Comparison of ENCODE assay signal across 13 cellular contexts in genomic region chrX:71100581-71101505, GRCh38. TPM values are rescaled to one million over a fixed set of nuclear protein-coding genes. Genes with fewer than 3 reads are reported as not detected.
A peak's percentile ranks its signal among the peaks of the same experiment; 100 is the strongest.
DNase-seq lines count a peak whose midpoint lies in the region; ATAC-seq, FAIRE-seq and TF ChIP-seq lines count a peak whose summit lies in the region.
"Had no signal": no experiment of that assay in that cellular context is flagged by ENCODE, and none has a peak within 500 bp of the region (broad histone marks: within the 10 kb centered on the region; RNA-seq: fewer than 3 reads in every experiment).

No MANE protein-coding gene starts in this region.

- H3K27me3 ChIP-seq in K562 (ENCODE audit: control insufficient read depth in 2 of 2, insufficient read depth in 2 of 2, low read length in 2 of 2) (no peaks in the 10 kb centered on the region), aorta (ENCODE audit: control insufficient read depth in 1 of 2, insufficient read depth in 2 of 2, low read length in 1 of 2) (no peaks in the 10 kb centered on the region)

- POLR2A ChIA-PET in K562 (lab: Yijun Ruan, JAX): interaction anchor here (0.5 to 2.3 kb wide), 6 partner anchors 9 to 146 kb away, joined by 3 to 9 read pairs (median 4); partner anchors contain the start of gene MED12

- H3K4me3 Mint-ChIP-seq in stimulated activated naive CD8-positive, alpha-beta T cell treated with anti-CD3 and anti-CD28 coated beads, Interleukin-15, Interleukin-2, amounts not matched to agents 100 ng/mL and 50 ng/mL, for 24 hours: no peak overlapping the region

- 84% methylated on average over 18 of the region's 31 CpGs for WGBS in K562 (ENCODE audit: insufficient coverage, low coverage, missing lambda C conversion rate)
- WGBS in aorta, 2 donors: 64 to 85% methylated on average over 31 of the region's 31 CpGs

- H3K36me3 ChIP-seq in K562 (ENCODE audit: control insufficient read depth, insufficient read depth, low read length) (peaks cover 3% of the 10 kb centered on the region; the same call in 1 of the 3 replicates), aorta (ENCODE audit: control insufficient read depth in 1 of 2, insufficient read depth in 2 of 2, low read length in 1 of 2) (no peaks in the 10 kb centered on the region)
- H3K36me3 ChIP-seq: WERI-Rb-1 had no signal

- TF ChIP-seq RAD21 in K562 (CRISPR knock-in tag; conservative IDR thresholded peaks at IDR 0.05 in 1 of 2, IDR thresholded peaks at IDR 0.05 in 1 of 2): peak in 1 of 2 experiments; percentile 48; a peak in 2 of 4 replicates

- FAIRE-seq in K562 (lab: Jason Lieb, UNC): no peak

- H3K4me2 ChIP-seq in K562 (ENCODE audit: insufficient read depth, low read length): no peak overlapping the region

- CTCF ChIA-PET in K562 (lab: Yijun Ruan, JAX; ENCODE audit: low intra/inter-chr PET ratio): interaction anchor here (1.5 kb wide), 1 partner anchor 28 kb away, joined by 6 read pairs; no protein-coding TSS in a partner anchor

- H3K4me3 ChIP-seq in K562: no peak overlapping the region
- H3K4me3 ChIP-seq in aorta (ENCODE audit: low read length in 2 of 2): no peak overlapping the region
- no peak overlapping the region for H3K4me3 ChIP-seq in foreskin fibroblast (ENCODE audit: low read depth in 1 of 2, low read length in 2 of 2)

- H3K9me3 Mint-ChIP-seq in stimulated activated naive CD8-positive, alpha-beta T cell treated with anti-CD3 and anti-CD28 coated beads, Interleukin-15, Interleukin-2, amounts not matched to agents 100 ng/mL and 50 ng/mL, for 24 hours: no peaks in the 10 kb centered on the region

- H3K27me3 Mint-ChIP-seq in stimulated activated naive CD8-positive, alpha-beta T cell treated with anti-CD3 and anti-CD28 coated beads, Interleukin-15, Interleukin-2, amounts not matched to agents 100 ng/mL and 50 ng/mL, for 24 hours: no peaks in the 10 kb centered on the region

- no peak overlapping the region for H2AFZ ChIP-seq in K562 (ENCODE audit: low read depth, low read length)

- no TSS peak for BruUV-seq in K562 (replicated peaks; lab: Mats Ljungman, UMichigan)

- no peak for TF ChIP-seq EP300 in K562 (IDR thresholded peaks at IDR 0.05; ENCODE audit: low read length)

- no peaks in the 10 kb centered on the region for H4K20me1 ChIP-seq in K562 (replicated peaks; ENCODE audit: control insufficient read depth, insufficient read depth, low read length)

- peaks cover 40 to 47% of the 10 kb centered on the region in 2 experiments for H3K4me1 ChIP-seq in K562 (replicated peaks in 1 of 2; ENCODE audit: control insufficient read depth in 2 of 2, insufficient read depth in 2 of 2, low read length in 2 of 2)
- no peaks in the 10 kb centered on the region for H3K4me1 ChIP-seq in aorta (ENCODE audit: control insufficient read depth in 1 of 2, insufficient read depth in 2 of 2, low read length in 2 of 2)

- H3K36me3 Mint-ChIP-seq in stimulated activated naive CD8-positive, alpha-beta T cell treated with anti-CD3 and anti-CD28 coated beads, Interleukin-15, Interleukin-2, amounts not matched to agents 100 ng/mL and 50 ng/mL, for 24 hours (ENCODE audit: low read depth): peaks cover 14% of the 10 kb centered on the region

- no peak for ATAC-seq in stimulated activated naive CD8-positive, alpha-beta T cell treated with anti-CD3 and anti-CD28 coated beads, Interleukin-15, Interleukin-2, amounts not matched to agents 100 U/mL and 50 U/mL, for 24 hours
- ATAC-seq in K562 (peak; percentile 27), aorta (ENCODE audit: low FRiP score) (peak; percentile 15)
- ATAC-seq: left cardiac atrium had no signal

- H3K9me3 ChIP-seq in K562 (replicated peaks; ENCODE audit: control insufficient read depth, insufficient read depth, low read depth, low read length) (no peaks in the 10 kb centered on the region), aorta (ENCODE audit: control insufficient read depth, low read length) (no peaks in the 10 kb centered on the region)

- peak overlapping the region; percentile 91; the same call in 2 of the 3 replicates for H3K27ac ChIP-seq in K562 (ENCODE audit: extremely low read depth, low read depth, low read length)
- H3K27ac ChIP-seq in aorta (ENCODE audit: low read depth in 1 of 2, low read length in 2 of 2): no peak overlapping the region
- H3K27ac ChIP-seq: WERI-Rb-1 had no signal

- H3K9ac ChIP-seq in K562 (ENCODE audit: insufficient read depth in 1 of 2, low read depth in 2 of 2, low read length in 2 of 2): peak overlapping the region; percentile 25 to 48; a peak in 1 of 4 replicates

- peaks cover 67% of the 10 kb centered on the region for H3K4me1 Mint-ChIP-seq in stimulated activated naive CD8-positive, alpha-beta T cell treated with anti-CD3 and anti-CD28 coated beads, Interleukin-15, Interleukin-2, amounts not matched to agents 100 ng/mL and 50 ng/mL, for 24 hours (ENCODE audit: low read depth)

- TF ChIP-seq CTCF in K562 (IDR thresholded peaks at IDR 0.05 in 2 of 3, conservative IDR thresholded peaks at IDR 0.05 in 1 of 3; ENCODE audit: insufficient read depth in 2 of 3, low read depth in 1 of 3, low read length in 3 of 3) (peak; percentile 35 to 65 (median 39); a peak in 5 of 6 replicates), foreskin fibroblast (IDR thresholded peaks at IDR 0.05; ENCODE audit: low read depth, low read length) (no peak)

- peak overlapping the region; percentile 51 for H3K27ac Mint-ChIP-seq in stimulated activated naive CD8-positive, alpha-beta T cell treated with anti-CD3 and anti-CD28 coated beads, Interleukin-15, Interleukin-2, amounts not matched to agents 100 ng/mL and 50 ng/mL, for 24 hours

- in situ Hi-C loops in K562 (cut with MboI): no loop called here

- intact Hi-C loops in K562 (cut with micrococcal nuclease): no loop called here
- intact Hi-C loops in aorta (cut with DNase I): no loop called here

- H3K79me2 ChIP-seq in K562 (ENCODE audit: control insufficient read depth, insufficient read depth, low read length): peaks cover 28% of the 10 kb centered on the region

- no peak for DNase-seq in stimulated activated naive CD8-positive, alpha-beta T cell treated with anti-CD3 and anti-CD28 coated beads, Interleukin-15, Interleukin-2, amounts not matched to agents 100 U/mL and 50 U/mL, for 24 hours
- DNase-seq in K562 (ENCODE audit: extremely low read depth in 1 of 4, low spot score in 3 of 4): peak; percentile 26 to 57 (median 38)
- peak in 1 of 2 donors; percentile 31 for DNase-seq in aorta
- no peak for DNase-seq in SHP77 (lab: John Stamatoyannopoulos, UW)
- DNase-seq in foreskin fibroblast: no peak
- DNase-seq: foreskin melanocyte, left cardiac atrium, NCI-H1105 treated with DMSO at 0.1 percent for 48 hours, NCI-H69, WERI-Rb-1 had no signal

- H3K9me1 ChIP-seq in K562 (ENCODE audit: control insufficient read depth, insufficient read depth, low read length): no peaks in the 10 kb centered on the region

- no peak for TF ChIP-seq POLR2A in K562 (conservative IDR thresholded peaks at IDR 0.05)

RNA-seq across cellular contexts. Expression of gene FOXO4, which starts 5.2 kb away (rescaled TPM):
- 3.0 and 4.6 TPM in 2 replicates for total RNA-seq in K562 (2011; cell fraction: chromatin; rRNA removed; ENCODE audit: low replicate concordance)
- total RNA-seq in K562 (2011; cell fraction: nucleolus; rRNA removed): 2.6 and 3.7 TPM in 2 replicates
- 3.4 and 4.9 TPM in 2 replicates for total RNA-seq in K562 (2011; cell fraction: nucleoplasm; rRNA removed)
- 11.5 and 12.8 TPM in 2 replicates for total RNA-seq in K562 (2014; rRNA removed)
- 7.6 and 8.7 TPM in 2 replicates for total RNA-seq in K562 (2014; rRNA removed; fragmentation: Illumina TruSeq; extraction: Trizol)
- total RNA-seq in K562 (2015; rRNA removed; fragmentation: Illumina TruSeq; extraction: Trizol): 6.4 and 8.5 TPM in 2 replicates
- 23.6 and 26.6 TPM in 2 replicates for total RNA-seq in K562 (2021)
- 5.7 and 6.0 TPM in 2 replicates for polyA plus RNA-seq in K562 (2011; rRNA removed)
- 8.8 and 15.6 TPM in 2 replicates for polyA plus RNA-seq in K562 (2011; cell fraction: cytosol; rRNA removed)
- polyA plus RNA-seq in K562 (2011; cell fraction: nucleus; rRNA removed): 4.5 and 8.3 TPM in 2 replicates
- 11.1 and 14.8 TPM in 2 replicates for polyA plus RNA-seq in K562 (2012)
- polyA plus RNA-seq in K562 (2014; fragmentation: Illumina TruSeq; extraction: Trizol): 18.5 and 19.1 TPM in 2 replicates
- under 1 TPM; 0.13 to 0.14 TPM for polyA plus RNA-seq in K562 (2014; fragmentation: Nextera tagmentation; extraction: Ambion mirVana)
- polyA plus RNA-seq in K562 (2014; rRNA removed): 11.0 and 12.8 TPM in 2 replicates
- 2.8 TPM in 2 replicates for polyA minus RNA-seq in K562 (2011; rRNA and poly(A)+ RNA removed)
- polyA minus RNA-seq in K562 (2011; cell fraction: cytosol; rRNA and poly(A)+ RNA removed): 5.7 and 7.5 TPM in 2 replicates
- 1.1 and 1.9 TPM in 2 replicates for polyA minus RNA-seq in K562 (2011; cell fraction: nucleus; rRNA and poly(A)+ RNA removed)
- 10 to 100 TPM; 24.2 to 31.5 TPM for total RNA-seq in aorta
- 10 to 100 TPM; 18.1 to 29.8 TPM for polyA plus RNA-seq in aorta

RNA-seq across cellular contexts. Expression of gene CXorf65, which starts 5.7 kb away (rescaled TPM):
- total RNA-seq in K562 (2011; cell fraction: chromatin; rRNA removed; ENCODE audit: low replicate concordance): 2.9 and 8.8 TPM in 2 replicates
- 2.9 and 4.3 TPM in 2 replicates for total RNA-seq in K562 (2011; cell fraction: nucleolus; rRNA removed)
- 3.2 and 7.9 TPM in 2 replicates for total RNA-seq in K562 (2011; cell fraction: nucleoplasm; rRNA removed)
- total RNA-seq in K562 (2014; rRNA removed) (2.9 and 3.1 TPM in 2 replicates), K562 (2014; rRNA removed; fragmentation: Illumina TruSeq; extraction: Trizol) (2.4 and 3.0 TPM in 2 replicates), K562 (2015; rRNA removed; fragmentation: Illumina TruSeq; extraction: Trizol) (1.8 and 2.6 TPM in 2 replicates), K562 (2021) (1.8 and 2.0 TPM in 2 replicates), aorta (not detected)
- polyA plus RNA-seq in K562 (2011; rRNA removed) (0.77 and 1.9 TPM in 2 replicates), K562 (2014; fragmentation: Illumina TruSeq; extraction: Trizol) (1.4 TPM in 2 replicates), K562 (2014; fragmentation: Nextera tagmentation; extraction: Ambion mirVana) (1 to 10 TPM; 6.8 to 8.4 TPM), K562 (2014; rRNA removed) (0.36 and 3.9 TPM in 2 replicates), aorta (under 1 TPM in 1 of 2 donors, not detected in 1; 0.26 TPM)
- 0.45 and 0.94 TPM in 2 replicates for polyA plus RNA-seq in K562 (2011; cell fraction: cytosol; rRNA removed)
- 2.4 TPM in 2 replicates for polyA plus RNA-seq in K562 (2011; cell fraction: nucleus; rRNA removed)
- polyA plus RNA-seq in K562 (2012): 1.2 and 3.5 TPM in 2 replicates
- 0.88 TPM in 1 of 2 replicates, not detected in the other for polyA minus RNA-seq in K562 (2011; rRNA and poly(A)+ RNA removed)
- not detected in 2 replicates for polyA minus RNA-seq in K562 (2011; cell fraction: cytosol; rRNA and poly(A)+ RNA removed)
- 2.0 TPM in 1 of 2 replicates, not detected in the other for polyA minus RNA-seq in K562 (2011; cell fraction: nucleus; rRNA and poly(A)+ RNA removed)
- total RNA-seq: HT1080, left cardiac atrium had no signal
- polyA plus RNA-seq: BJ had no signal

RNA-seq across cellular contexts. Expression of gene IL2RG, which starts 10.5 kb away (rescaled TPM):
- total RNA-seq in K562 (2011; cell fraction: chromatin; rRNA removed; ENCODE audit: low replicate concordance): 48.6 and 70.4 TPM in 2 replicates
- total RNA-seq in K562 (2011; cell fraction: nucleolus; rRNA removed): 91.1 and 92.7 TPM in 2 replicates
- total RNA-seq in K562 (2011; cell fraction: nucleoplasm; rRNA removed): 80.5 and 94.1 TPM in 2 replicates
- 5.5 and 7.5 TPM in 2 replicates for total RNA-seq in K562 (2014; rRNA removed)
- total RNA-seq in K562 (2014; rRNA removed; fragmentation: Illumina TruSeq; extraction: Trizol): 9.7 and 11.4 TPM in 2 replicates
- 6.1 and 7.5 TPM in 2 replicates for total RNA-seq in K562 (2015; rRNA removed; fragmentation: Illumina TruSeq; extraction: Trizol)
- total RNA-seq in K562 (2021): 18.0 and 19.7 TPM in 2 replicates
- polyA plus RNA-seq in K562 (2011; rRNA removed): 43.0 and 55.4 TPM in 2 replicates
- polyA plus RNA-seq in K562 (2011; cell fraction: cytosol; rRNA removed): 91.9 and 138 TPM in 2 replicates
- 29.1 and 32.6 TPM in 2 replicates for polyA plus RNA-seq in K562 (2011; cell fraction: nucleus; rRNA removed)
- 17.7 and 27.6 TPM in 2 replicates for polyA plus RNA-seq in K562 (2012)
- polyA plus RNA-seq in K562 (2014; fragmentation: Illumina TruSeq; extraction: Trizol): 45.8 and 52.7 TPM in 2 replicates
- polyA plus RNA-seq in K562 (2014; fragmentation: Nextera tagmentation; extraction: Ambion mirVana): 10 to 100 TPM; 17.4 to 27.4 TPM
- 23.9 and 25.8 TPM in 2 replicates for polyA plus RNA-seq in K562 (2014; rRNA removed)
- polyA minus RNA-seq in K562 (2011; rRNA and poly(A)+ RNA removed): 26.0 and 31.9 TPM in 2 replicates
- polyA minus RNA-seq in K562 (2011; cell fraction: cytosol; rRNA and poly(A)+ RNA removed): 13.8 and 14.3 TPM in 2 replicates
- 5.9 and 9.1 TPM in 2 replicates for polyA minus RNA-seq in K562 (2011; cell fraction: nucleus; rRNA and poly(A)+ RNA removed)
- 1 to 10 TPM; 4.4 to 7.1 TPM for total RNA-seq in aorta
- polyA plus RNA-seq in aorta: 1 to 10 TPM; 1.4 to 7.6 TPM
- total RNA-seq: HT1080 had no signal

RNA-seq across cellular contexts. Expression of gene MED12, which starts 17.6 kb away (rescaled TPM):
- 282 and 395 TPM in 2 replicates for total RNA-seq in K562 (2011; cell fraction: chromatin; rRNA removed; ENCODE audit: low replicate concordance)
- total RNA-seq in K562 (2011; cell fraction: nucleolus; rRNA removed): 116 and 125 TPM in 2 replicates
- 127 and 134 TPM in 2 replicates for total RNA-seq in K562 (2011; cell fraction: nucleoplasm; rRNA removed)
- total RNA-seq in K562 (2014; rRNA removed) (18.4 and 23.1 TPM in 2 replicates), K562 (2014; rRNA removed; fragmentation: Illumina TruSeq; extraction: Trizol) (7.7 and 8.6 TPM in 2 replicates), K562 (2015; rRNA removed; fragmentation: Illumina TruSeq; extraction: Trizol) (7.7 and 10.3 TPM in 2 replicates), K562 (2021) (47.3 and 49.7 TPM in 2 replicates), aorta (10 to 100 TPM; 51.5 to 68.4 TPM)
- polyA plus RNA-seq in K562 (2011; rRNA removed) (8.5 and 19.1 TPM in 2 replicates), K562 (2014; fragmentation: Illumina TruSeq; extraction: Trizol) (26.7 and 31.0 TPM in 2 replicates), K562 (2014; fragmentation: Nextera tagmentation; extraction: Ambion mirVana) (1 to 10 TPM; 1.6 to 2.8 TPM), K562 (2014; rRNA removed) (15.6 and 17.7 TPM in 2 replicates), aorta (10 to 100 TPM in 1 of 2 donors, 1 to 10 TPM in 1; 5.0 to 14.6 TPM)
- 11.3 and 12.0 TPM in 2 replicates for polyA plus RNA-seq in K562 (2011; cell fraction: cytosol; rRNA removed)
- 149 and 177 TPM in 2 replicates for polyA plus RNA-seq in K562 (2011; cell fraction: nucleus; rRNA removed)
- 27.2 and 37.7 TPM in 2 replicates for polyA plus RNA-seq in K562 (2012)
- 26.7 and 27.1 TPM in 2 replicates for polyA minus RNA-seq in K562 (2011; rRNA and poly(A)+ RNA removed)
- 51.0 and 53.6 TPM in 2 replicates for polyA minus RNA-seq in K562 (2011; cell fraction: cytosol; rRNA and poly(A)+ RNA removed)
- polyA minus RNA-seq in K562 (2011; cell fraction: nucleus; rRNA and poly(A)+ RNA removed): 58.2 and 76.0 TPM in 2 replicates

RNA-seq across cellular contexts. Expression of gene SNX12, which starts 32.7 kb away (rescaled TPM):
- 10.9 and 11.1 TPM in 2 replicates for total RNA-seq in K562 (2011; cell fraction: chromatin; rRNA removed; ENCODE audit: low replicate concordance)
- total RNA-seq in K562 (2011; cell fraction: nucleolus; rRNA removed): 10.4 and 13.5 TPM in 2 replicates
- total RNA-seq in K562 (2011; cell fraction: nucleoplasm; rRNA removed): 18.4 and 22.7 TPM in 2 replicates
- 28.1 and 34.2 TPM in 2 replicates for total RNA-seq in K562 (2014; rRNA removed)
- total RNA-seq in K562 (2014; rRNA removed; fragmentation: Illumina TruSeq; extraction: Trizol): 37.1 and 38.4 TPM in 2 replicates
- 35.3 and 37.8 TPM in 2 replicates for total RNA-seq in K562 (2015; rRNA removed; fragmentation: Illumina TruSeq; extraction: Trizol)
- 47.7 and 50.3 TPM in 2 replicates for total RNA-seq in K562 (2021)
- 32.7 and 47.6 TPM in 2 replicates for polyA plus RNA-seq in K562 (2011; rRNA removed)
- polyA plus RNA-seq in K562 (2011; cell fraction: cytosol; rRNA removed): 37.4 and 46.1 TPM in 2 replicates
- 13.1 and 13.2 TPM in 2 replicates for polyA plus RNA-seq in K562 (2011; cell fraction: nucleus; rRNA removed)
- polyA plus RNA-seq in K562 (2012): 38.1 and 39.5 TPM in 2 replicates
- 37.2 and 43.8 TPM in 2 replicates for polyA plus RNA-seq in K562 (2014; fragmentation: Illumina TruSeq; extraction: Trizol)
- 10 to 100 TPM; 12.7 to 13.9 TPM for polyA plus RNA-seq in K562 (2014; fragmentation: Nextera tagmentation; extraction: Ambion mirVana)
- polyA plus RNA-seq in K562 (2014; rRNA removed): 35.5 and 43.4 TPM in 2 replicates
- polyA minus RNA-seq in K562 (2011; rRNA and poly(A)+ RNA removed): 21.5 and 29.9 TPM in 2 replicates
- 18.7 and 29.2 TPM in 2 replicates for polyA minus RNA-seq in K562 (2011; cell fraction: cytosol; rRNA and poly(A)+ RNA removed)
- polyA minus RNA-seq in K562 (2011; cell fraction: nucleus; rRNA and poly(A)+ RNA removed): 5.1 and 8.2 TPM in 2 replicates
- total RNA-seq in aorta: 10 to 100 TPM; 50.2 to 60.4 TPM
- 10 to 100 TPM; 31.8 to 66.0 TPM for polyA plus RNA-seq in aorta

Comparison
In these comparisons a context has a peak if more than half of its experiments do, and no peak if none do; other contexts are left out.
1. DNase-seq: peak in K562 (4 of 4); none in stimulated activated naive CD8-positive, alpha-beta T cell treated with anti-CD3 and anti-CD28 coated beads, Interleukin-15, Interleukin-2, amounts not matched to agents 100 U/mL and 50 U/mL, for 24 hours (single experiment), SHP77 (0 of 2) and foreskin fibroblast (0 of 2).